27 cellular contexts compared by ENCODE assay signal in the genomic region with DNA sequence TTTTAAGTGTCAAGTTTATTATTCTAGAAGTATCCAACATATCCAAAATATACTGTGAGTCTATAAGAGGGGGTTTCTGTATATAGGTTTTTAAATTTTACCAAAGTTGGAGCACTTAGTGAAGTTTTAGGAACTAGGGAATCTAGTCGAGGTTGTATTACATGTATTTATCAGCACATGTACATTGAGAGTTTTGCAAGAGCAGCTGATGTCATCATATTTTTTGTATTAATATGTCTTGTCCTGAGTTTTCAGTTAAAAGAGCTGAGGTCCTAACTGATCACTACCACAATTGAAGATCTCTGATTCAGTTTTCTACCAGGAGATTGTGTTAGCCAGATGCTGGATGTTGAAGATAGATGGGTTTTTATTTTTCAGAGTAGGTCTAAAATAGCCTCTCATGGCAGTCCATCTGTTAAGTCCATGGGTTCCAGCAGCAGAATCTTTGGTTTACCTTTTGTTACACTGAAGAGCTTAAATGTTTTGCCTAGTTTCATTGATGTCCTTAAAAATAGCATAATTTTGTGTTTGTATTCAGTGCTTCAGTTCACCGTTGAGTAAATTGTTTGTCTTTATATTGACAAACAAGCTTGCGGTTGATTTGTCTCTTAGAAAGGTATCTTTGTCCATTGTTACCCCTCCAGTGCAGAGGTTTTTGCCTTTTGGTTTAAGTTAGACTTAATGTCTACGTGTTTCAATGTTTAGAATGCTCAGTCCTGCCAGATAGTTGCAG. TPM values are rescaled to one million over a fixed set of nuclear protein-coding genes. Genes with fewer than 3 reads are reported as not detected.
DNase-seq lines count a peak whose midpoint lies in the region; ATAC-seq and TF ChIP-seq lines count a peak whose summit lies in the region.
"Had no signal": no experiment of that assay in that cellular context is flagged by ENCODE, and none has a peak within 500 bp of the region (broad histone marks: within the 10 kb centered on the region; RNA-seq: fewer than 3 reads in every experiment).

No MANE protein-coding gene starts in this region.

- intact Hi-C loops in activated naive CD4-positive, alpha-beta T cell treated with anti-CD3 and anti-CD28 coated beads for 36 hours (cut with micrococcal nuclease): no loop called here

- H3K27me3 Mint-ChIP-seq in activated naive CD4-positive, alpha-beta T cell treated with anti-CD3 and anti-CD28 coated beads for 36 hours (ENCODE audit: low read depth): no peaks in the 10 kb centered on the region
- H3K27me3 Mint-ChIP-seq in activated naive CD8-positive, alpha-beta T cell: no peaks in the 10 kb centered on the region
- no peaks in the 10 kb centered on the region for H3K27me3 Mint-ChIP-seq in natural killer cell treated with Interleukin-12 subunit alpha and Interleukin-12 subunit beta and Interleukin-15 and Interleukin-18, amount 100 ng/mL, for 72 hours
- H3K27me3 Mint-ChIP-seq in stimulated activated memory B cell treated with anti-CD40 and anti-IgM and Interleukin-4, amounts not matched to agents 10 μg/mL and 1 μg/mL and 100 μg/mL, for 72 hours: no peaks in the 10 kb centered on the region
- no peaks in the 10 kb centered on the region for H3K27me3 Mint-ChIP-seq in glutamatergic neuron (ENCODE audit: unreplicated experiment)
- H3K27me3 Mint-ChIP-seq: naive thymus-derived CD8-positive, alpha-beta T cell; stimulated activated naive B cell treated with anti-CD40 and anti-IgM and Interleukin-4, amounts not matched to agents 10 μg/mL and 1 μg/mL and 100 μg/mL, for 72 hours had no signal

- ATAC-seq in natural killer cell treated with Interleukin-12 subunit alpha and Interleukin-12 subunit beta and Interleukin-15 and Interleukin-18, amount 100 ng/mL, for 72 hours: no peak
- ATAC-seq in stimulated activated memory B cell treated with anti-CD40 and anti-IgM and Interleukin-4, amounts not matched to agents 10 μg/mL and 1 μg/mL and 100 μg/mL, for 72 hours: no peak
- ATAC-seq: left ventricle myocardium superior; naive thymus-derived CD8-positive, alpha-beta T cell; Right ventricle myocardium inferior; stimulated activated naive B cell treated with anti-CD40 and anti-IgM and Interleukin-4, amounts not matched to agents 10 μg/mL and 1 μg/mL and 100 μg/mL, for 72 hours had no signal

- no peaks in the 10 kb centered on the region for H3K9me3 Mint-ChIP-seq in activated naive CD4-positive, alpha-beta T cell treated with anti-CD3 and anti-CD28 coated beads for 36 hours
- no peaks in the 10 kb centered on the region for H3K9me3 Mint-ChIP-seq in activated naive CD8-positive, alpha-beta T cell (ENCODE audit: low read depth)
- H3K9me3 Mint-ChIP-seq in natural killer cell treated with Interleukin-12 subunit alpha and Interleukin-12 subunit beta and Interleukin-15 and Interleukin-18, amount 100 ng/mL, for 72 hours: no peaks in the 10 kb centered on the region
- H3K9me3 Mint-ChIP-seq in stimulated activated memory B cell treated with anti-CD40 and anti-IgM and Interleukin-4, amounts not matched to agents 10 μg/mL and 1 μg/mL and 100 μg/mL, for 72 hours: no peaks in the 10 kb centered on the region
- H3K9me3 Mint-ChIP-seq in glutamatergic neuron (ENCODE audit: unreplicated experiment): peaks cover 2% of the 10 kb centered on the region
- H3K9me3 Mint-ChIP-seq: naive thymus-derived CD8-positive, alpha-beta T cell; stimulated activated naive B cell treated with anti-CD40 and anti-IgM and Interleukin-4, amounts not matched to agents 10 μg/mL and 1 μg/mL and 100 μg/mL, for 72 hours had no signal

- H3K36me3 Mint-ChIP-seq in activated naive CD4-positive, alpha-beta T cell treated with anti-CD3 and anti-CD28 coated beads for 36 hours (ENCODE audit: low read depth): peaks cover 81% of the 10 kb centered on the region
- H3K36me3 Mint-ChIP-seq in activated naive CD8-positive, alpha-beta T cell: peaks cover 16% of the 10 kb centered on the region
- peaks cover 51% of the 10 kb centered on the region for H3K36me3 Mint-ChIP-seq in natural killer cell treated with Interleukin-12 subunit alpha and Interleukin-12 subunit beta and Interleukin-15 and Interleukin-18, amount 100 ng/mL, for 72 hours
- peaks cover 71% of the 10 kb centered on the region for H3K36me3 Mint-ChIP-seq in stimulated activated memory B cell treated with anti-CD40 and anti-IgM and Interleukin-4, amounts not matched to agents 10 μg/mL and 1 μg/mL and 100 μg/mL, for 72 hours
- H3K36me3 Mint-ChIP-seq in glutamatergic neuron (ENCODE audit: unreplicated experiment): no peaks in the 10 kb centered on the region

- no peak for DNase-seq in activated naive CD4-positive, alpha-beta T cell treated with anti-CD3 and anti-CD28 coated beads for 36 hours
- no peak for DNase-seq in activated naive CD4-positive, alpha-beta T cell (lab: John Stamatoyannopoulos, UW)
- no peak for DNase-seq in natural killer cell treated with Interleukin-12 subunit alpha and Interleukin-12 subunit beta and Interleukin-15 and Interleukin-18, amount 100 ng/mL, for 72 hours (ENCODE audit: low spot score)
- no peak for DNase-seq in glutamatergic neuron
- DNase-seq: activated gamma-delta T cell treated with Interleukin-2 at 50 U/mL for 16 hours; anterior cingulate cortex; Caco-2; DMS79 treated with DMSO at 0.1 percent for 48 hours; GOT3; KBM-7; left ventricle myocardium superior; MG63; midbrain; naive thymus-derived CD8-positive, alpha-beta T cell; NCI-H1417 treated with DMSO at 0.1 percent for 48 hours; NCI-H2081 treated with DMSO at 0.1 percent for 48 hours; NCI-H446; retina; stimulated activated naive B cell treated with anti-CD40 and anti-IgM and Interleukin-4, amounts not matched to agents 10 μg/mL and 1 μg/mL and 100 μg/mL, for 72 hours; T-helper 9 cell; uterus; WERI-Rb-1 had no signal

- H3K27ac Mint-ChIP-seq in activated naive CD4-positive, alpha-beta T cell treated with anti-CD3 and anti-CD28 coated beads for 36 hours: peak overlapping the region; percentile 61
- H3K27ac Mint-ChIP-seq in activated naive CD8-positive, alpha-beta T cell: peak overlapping the region; percentile 28
- H3K27ac Mint-ChIP-seq in natural killer cell treated with Interleukin-12 subunit alpha and Interleukin-12 subunit beta and Interleukin-15 and Interleukin-18, amount 100 ng/mL, for 72 hours: peak overlapping the region; percentile 4 to 36
- no peak overlapping the region for H3K27ac Mint-ChIP-seq in stimulated activated memory B cell treated with anti-CD40 and anti-IgM and Interleukin-4, amounts not matched to agents 10 μg/mL and 1 μg/mL and 100 μg/mL, for 72 hours
- no peak overlapping the region for H3K27ac Mint-ChIP-seq in glutamatergic neuron (ENCODE audit: unreplicated experiment)

- H3K4me1 Mint-ChIP-seq in activated naive CD4-positive, alpha-beta T cell treated with anti-CD3 and anti-CD28 coated beads for 36 hours (ENCODE audit: low read depth): peaks cover 26% of the 10 kb centered on the region
- peaks cover 38% of the 10 kb centered on the region for H3K4me1 Mint-ChIP-seq in activated naive CD8-positive, alpha-beta T cell (ENCODE audit: low read depth)
- peaks cover 24 to 29% of the 10 kb centered on the region in 2 donors for H3K4me1 Mint-ChIP-seq in natural killer cell treated with Interleukin-12 subunit alpha and Interleukin-12 subunit beta and Interleukin-15 and Interleukin-18, amount 100 ng/mL, for 72 hours (ENCODE audit: low read depth in 2 of 2)
- peaks cover 13% of the 10 kb centered on the region for H3K4me1 Mint-ChIP-seq in stimulated activated memory B cell treated with anti-CD40 and anti-IgM and Interleukin-4, amounts not matched to agents 10 μg/mL and 1 μg/mL and 100 μg/mL, for 72 hours
- peaks cover 1% of the 10 kb centered on the region for H3K4me1 Mint-ChIP-seq in glutamatergic neuron (ENCODE audit: low read depth, unreplicated experiment)

- CTCF ChIA-PET in activated naive CD4-positive, alpha-beta T cell treated with anti-CD3 and anti-CD28 coated beads for 36 hours (lab: Charles Lee): no interaction called here

- no peak overlapping the region for H3K4me3 Mint-ChIP-seq in activated naive CD4-positive, alpha-beta T cell treated with anti-CD3 and anti-CD28 coated beads for 36 hours
- H3K4me3 Mint-ChIP-seq in activated naive CD8-positive, alpha-beta T cell: no peak overlapping the region
- no peak overlapping the region for H3K4me3 Mint-ChIP-seq in natural killer cell treated with Interleukin-12 subunit alpha and Interleukin-12 subunit beta and Interleukin-15 and Interleukin-18, amount 100 ng/mL, for 72 hours
- H3K4me3 Mint-ChIP-seq in stimulated activated memory B cell treated with anti-CD40 and anti-IgM and Interleukin-4, amounts not matched to agents 10 μg/mL and 1 μg/mL and 100 μg/mL, for 72 hours: no peak overlapping the region
- no peak overlapping the region for H3K4me3 Mint-ChIP-seq in glutamatergic neuron (ENCODE audit: unreplicated experiment)
- H3K4me3 Mint-ChIP-seq: stimulated activated naive B cell treated with anti-CD40 and anti-IgM and Interleukin-4, amounts not matched to agents 10 μg/mL and 1 μg/mL and 100 μg/mL, for 72 hours had no signal

- TF ChIP-seq CTCF in glutamatergic neuron (IDR thresholded peaks at IDR 0.05; ENCODE audit: partially characterized antibody, unreplicated experiment): no peak

RNA-seq across cellular contexts. Expression of a gene that starts 16.0 kb away (rescaled TPM):
- 1,000 to 10,000 TPM; 1,773 to 1,887 TPM for total RNA-seq in activated naive CD4-positive, alpha-beta T cell treated with anti-CD3 and anti-CD28 coated beads for 36 hours
- total RNA-seq in natural killer cell treated with Interleukin-12 subunit alpha and Interleukin-12 subunit beta and Interleukin-15 and Interleukin-18, amount 100 ng/mL, for 72 hours: 100 to 1,000 TPM; 459 to 670 TPM
- total RNA-seq in glutamatergic neuron (ENCODE audit: unreplicated experiment): 531 TPM

RNA-seq across cellular contexts. Expression of a gene that starts 40.0 kb away (rescaled TPM):
- total RNA-seq in activated naive CD4-positive, alpha-beta T cell treated with anti-CD3 and anti-CD28 coated beads for 36 hours: 100 to 1,000 TPM; 107 to 108 TPM
- total RNA-seq in natural killer cell treated with Interleukin-12 subunit alpha and Interleukin-12 subunit beta and Interleukin-15 and Interleukin-18, amount 100 ng/mL, for 72 hours: 100 to 1,000 TPM in 1 of 2 donors, 10 to 100 TPM in 1; 65.4 to 102 TPM
- total RNA-seq in glutamatergic neuron (ENCODE audit: unreplicated experiment): 22.6 TPM

RNA-seq across cellular contexts. Expression of a gene that starts 41.8 kb away (rescaled TPM):
- total RNA-seq in activated naive CD4-positive, alpha-beta T cell treated with anti-CD3 and anti-CD28 coated beads for 36 hours: not detected
- not detected for total RNA-seq in natural killer cell treated with Interleukin-12 subunit alpha and Interleukin-12 subunit beta and Interleukin-15 and Interleukin-18, amount 100 ng/mL, for 72 hours
- total RNA-seq in glutamatergic neuron (ENCODE audit: unreplicated experiment): not detected
- total RNA-seq: left ventricle myocardium superior; naive thymus-derived CD8-positive, alpha-beta T cell; OCI-LY7; osteocyte; Right ventricle myocardium inferior had no signal

Comparison
In these comparisons a context has a peak if more than half of its experiments do, and no peak if none do; other contexts are left out.
1. H3K27ac Mint-ChIP-seq: peak in activated naive CD4-positive, alpha-beta T cell treated with anti-CD3 and anti-CD28 coated beads for 36 hours (single experiment), activated naive CD8-positive, alpha-beta T cell (single experiment) and natural killer cell treated with Interleukin-12 subunit alpha and Interleukin-12 subunit beta and Interleukin-15 and Interleukin-18, amount 100 ng/mL, for 72 hours (2 of 2); none in stimulated activated memory B cell treated with anti-CD40 and anti-IgM and Interleukin-4, amounts not matched to agents 10 μg/mL and 1 μg/mL and 100 μg/mL, for 72 hours (single experiment) and glutamatergic neuron (single experiment).